Comparison of ENCODE assay signal across 31 cellular contexts in the genomic region with DNA sequence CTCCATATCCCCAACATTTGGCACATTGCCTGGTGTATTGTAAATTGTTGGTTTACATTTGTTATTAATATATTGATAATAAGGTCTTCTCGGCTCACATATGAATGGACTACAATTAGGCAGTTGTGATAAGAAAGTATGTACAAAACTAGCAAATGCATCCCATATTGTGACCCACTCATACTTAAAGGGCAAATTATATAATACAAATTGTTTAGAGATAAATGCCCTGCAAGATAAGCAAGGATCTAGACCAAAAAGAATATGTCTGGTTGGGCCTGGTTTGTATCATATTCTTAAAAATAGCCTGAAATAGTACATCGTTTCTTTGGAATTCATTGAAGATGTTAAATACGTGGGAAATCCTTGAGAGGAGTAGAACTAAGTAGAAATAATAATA.
"Had no signal": no experiment of that assay in that cellular context is flagged by ENCODE, and none has a peak within 500 bp of the region (broad histone marks: within the 10 kb centered on the region; RNA-seq: fewer than 3 reads in every experiment).

No MANE protein-coding gene starts in this region.

- ATAC-seq: activated naive CD4-positive, alpha-beta T cell treated with anti-CD3 and anti-CD28 coated beads, Interleukin-2, amount 50 U/mL, for 72 hours; activated naive CD8-positive, alpha-beta T cell treated with anti-CD3 and anti-CD28 coated beads, Interleukin-2, amount 50 U/mL, for 24 hours; activated T-cell treated with anti-CD3 and anti-CD28 coated beads, Interleukin-2, amount 50 U/mL, for 4 hours; activated T-cell treated with anti-CD3 and anti-CD28 coated beads, Interleukin-2, amount 50 U/mL, for 72 hours; activated T-helper 17 cell treated with anti-CD3 and anti-CD28 coated beads, Interleukin-2, amount 50 U/mL, for 72 hours; body of pancreas had no signal

- DNase-seq: activated effector memory CD4-positive, alpha-beta T cell treated with anti-CD3 and anti-CD28 coated beads, Interleukin-2, amount 50 U/mL, for 16 hours; activated effector memory CD4-positive, alpha-beta T cell treated with Interleukin-2 at 50 U/mL for 16 hours; activated gamma-delta T cell; activated gamma-delta T cell treated with Interleukin-2 at 50 U/mL for 16 hours; activated naive CD4-positive, alpha-beta T cell; activated naive CD4-positive, alpha-beta T cell treated with anti-CD3 and anti-CD28 coated beads for 36 hours; activated naive CD4-positive, alpha-beta T cell treated with anti-CD3 and anti-CD28 coated beads, Interleukin-2, amount 10 ng/mL, durations not matched to agents 7 days and 5 days; activated naive CD4-positive, alpha-beta T cell treated with anti-CD3 and anti-CD28 coated beads, Interleukin-2, amount 50 U/mL, for 16 hours; activated naive CD4-positive, alpha-beta T cell treated with Interleukin-2 at 50 U/mL for 16 hours; activated naive CD8-positive, alpha-beta T cell treated with anti-CD3 and anti-CD28 coated beads for 36 hours; activated naive CD8-positive, alpha-beta T cell treated with anti-CD3 and anti-CD28 coated beads, Interleukin-2, amount 10 ng/mL, durations not matched to agents 7 days and 5 days; activated naive CD8-positive, alpha-beta T cell treated with anti-CD3 and anti-CD28 coated beads, Interleukin-2, amount 50 U/mL, for 24 hours; activated T-cell treated with anti-CD3 and anti-CD28 coated beads, Interleukin-2, amount 50 U/mL, for 24 hours; activated T-cell treated with anti-CD3 and anti-CD28 coated beads, Interleukin-2, amount 50 U/mL, for 4 hours; activated T-cell treated with anti-CD3 and anti-CD28 coated beads, Interleukin-2, amount 50 U/mL, for 48 hours; activated T-cell treated with anti-CD3 and anti-CD28 coated beads, Interleukin-2, amount 50 U/mL, for 72 hours; adrenal gland; amniotic stem cell; amygdala; anterior cingulate cortex; aorta; body of pancreas; brain microvascular endothelial cell; caudate nucleus; central memory CD4-positive, alpha-beta T cell; cerebellar nuclear complex had no signal

- H3K36me3 ChIP-seq: adrenal gland, ascending aorta, brain microvascular endothelial cell, breast epithelium, cardiac muscle cell had no signal

- H3K4me3 ChIP-seq: adrenal gland, ascending aorta, body of pancreas, breast epithelium, cardiac muscle cell had no signal

- H3K27me3 ChIP-seq: adrenal gland, ascending aorta, body of pancreas, brain microvascular endothelial cell, breast epithelium, cardiac muscle cell had no signal

- H3K9me3 ChIP-seq: ascending aorta, body of pancreas had no signal

- H3K4me1 ChIP-seq: adrenal gland, ascending aorta, body of pancreas, breast epithelium had no signal

- H3K27ac ChIP-seq: adrenal gland, ascending aorta, body of pancreas, brain microvascular endothelial cell, breast epithelium, cardiac muscle cell had no signal
